In genomic region chr12:123973552-123974341, GRCh38 we compare ENCODE assay signal across 8 cellular contexts. TPM values are rescaled to one million over a fixed set of nuclear protein-coding genes. Genes with fewer than 3 reads are reported as not detected.
DNase-seq lines count a peak whose midpoint lies in the region; ATAC-seq and TF ChIP-seq lines count a peak whose summit lies in the region.

No MANE protein-coding gene starts in this region.

- TF ChIP-seq CTCF in WERI-Rb-1 (IDR thresholded peaks at IDR 0.05; ENCODE audit: low read depth, low read length): no peak
- TF ChIP-seq CTCF in lower lobe of right lung (IDR thresholded peaks at IDR 0.05): no peak

- peaks cover 6% of the 10 kb centered on the region for H3K27me3 Mint-ChIP-seq in dendritic cell treated with granulocyte-macrophage colony-stimulating factor and Interleukin-4, amounts not matched to agents 40 ng/mL and 50 ng/mL, for 4 days
- H3K27me3 Mint-ChIP-seq in stimulated activated naive B cell treated with anti-CD40 and anti-IgM and Interleukin-4, amounts not matched to agents 10 μg/mL and 1 μg/mL and 100 μg/mL, for 72 hours: no peaks in the 10 kb centered on the region

- intact Hi-C loops in dendritic cell treated with granulocyte-macrophage colony-stimulating factor and Interleukin-4, amounts not matched to agents 40 ng/mL and 50 ng/mL, for 4 days (cut with micrococcal nuclease): no loop called here
- intact Hi-C loops in lower lobe of right lung (cut with DNase I): no loop called here

- TF ChIP-seq POLR2A in GM19099 (IDR thresholded peaks at IDR 0.05; ENCODE audit: extremely low read depth, insufficient read length, low read depth): peak; percentile 23

- H3K27ac Mint-ChIP-seq in dendritic cell treated with granulocyte-macrophage colony-stimulating factor and Interleukin-4, amounts not matched to agents 40 ng/mL and 50 ng/mL, for 4 days: peak overlapping the region; percentile 9
- H3K27ac Mint-ChIP-seq in stimulated activated naive B cell treated with anti-CD40 and anti-IgM and Interleukin-4, amounts not matched to agents 10 μg/mL and 1 μg/mL and 100 μg/mL, for 72 hours: peak overlapping the region; percentile 9

- peaks cover 37% of the 10 kb centered on the region for H3K4me1 ChIP-seq in lower lobe of right lung

- H3K4me3 ChIP-seq in WERI-Rb-1 (ENCODE audit: low read depth, low read length) (peak overlapping the region; percentile 87), lower lobe of right lung (peak overlapping the region; percentile 78)

- H3K4me3 Mint-ChIP-seq in dendritic cell treated with granulocyte-macrophage colony-stimulating factor and Interleukin-4, amounts not matched to agents 40 ng/mL and 50 ng/mL, for 4 days: peak overlapping the region; percentile 72
- peak overlapping the region; percentile 82 to 87 for H3K4me3 Mint-ChIP-seq in stimulated activated naive B cell treated with anti-CD40 and anti-IgM and Interleukin-4, amounts not matched to agents 10 μg/mL and 1 μg/mL and 100 μg/mL, for 72 hours

- ATAC-seq in lower lobe of right lung: peak in 1 of 2 donors; percentile 6
- peak in 1 of 2 donors; percentile 4 for ATAC-seq in stimulated activated naive B cell treated with anti-CD40 and anti-IgM and Interleukin-4, amounts not matched to agents 10 μg/mL and 1 μg/mL and 100 μg/mL, for 72 hours (replicated peaks)

- H3K36me3 ChIP-seq in WERI-Rb-1 (peaks cover 34% of the 10 kb centered on the region), lower lobe of right lung (peaks cover 18% of the 10 kb centered on the region)

- H3K27ac ChIP-seq in WERI-Rb-1 (peak overlapping the region; percentile 94), lower lobe of right lung (peak overlapping the region; percentile 69)

- H3K36me3 Mint-ChIP-seq in dendritic cell treated with granulocyte-macrophage colony-stimulating factor and Interleukin-4, amounts not matched to agents 40 ng/mL and 50 ng/mL, for 4 days (ENCODE audit: low read depth): peaks cover 32% of the 10 kb centered on the region
- H3K36me3 Mint-ChIP-seq in stimulated activated naive B cell treated with anti-CD40 and anti-IgM and Interleukin-4, amounts not matched to agents 10 μg/mL and 1 μg/mL and 100 μg/mL, for 72 hours: peaks cover 9 to 12% of the 10 kb centered on the region in 2 donors

- H3K9me3 Mint-ChIP-seq in dendritic cell treated with granulocyte-macrophage colony-stimulating factor and Interleukin-4, amounts not matched to agents 40 ng/mL and 50 ng/mL, for 4 days: no peaks in the 10 kb centered on the region
- H3K9me3 Mint-ChIP-seq in stimulated activated naive B cell treated with anti-CD40 and anti-IgM and Interleukin-4, amounts not matched to agents 10 μg/mL and 1 μg/mL and 100 μg/mL, for 72 hours: no peaks in the 10 kb centered on the region

- DNase-seq in AG08396 (ENCODE audit: low spot score) (peak; percentile 37), HK-2 (ENCODE audit: unreplicated experiment) (peak; percentile 57), WERI-Rb-1 (no peak), lower lobe of right lung (peak; percentile 68), DMS114 treated with DMSO at 0.1 percent for 48 hours (lab: John Stamatoyannopoulos, UW; ENCODE audit: unreplicated experiment) (no peak)
- DNase-seq in stimulated activated naive B cell treated with anti-CD40 and anti-IgM and Interleukin-4, amounts not matched to agents 10 μg/mL and 1 μg/mL and 100 μg/mL, for 72 hours: peak; percentile 17

- H3K27me3 ChIP-seq in WERI-Rb-1 (ENCODE audit: insufficient read depth, low read depth, severe bottlenecking): no peaks in the 10 kb centered on the region
- no peaks in the 10 kb centered on the region for H3K27me3 ChIP-seq in lower lobe of right lung (ENCODE audit: low read depth)

- no peaks in the 10 kb centered on the region for H3K9me3 ChIP-seq in WERI-Rb-1 (ENCODE audit: severe bottlenecking)
- no peaks in the 10 kb centered on the region for H3K9me3 ChIP-seq in lower lobe of right lung

- peaks cover 24% of the 10 kb centered on the region for H3K4me1 Mint-ChIP-seq in dendritic cell treated with granulocyte-macrophage colony-stimulating factor and Interleukin-4, amounts not matched to agents 40 ng/mL and 50 ng/mL, for 4 days (ENCODE audit: low read depth)
- H3K4me1 Mint-ChIP-seq in stimulated activated naive B cell treated with anti-CD40 and anti-IgM and Interleukin-4, amounts not matched to agents 10 μg/mL and 1 μg/mL and 100 μg/mL, for 72 hours: peaks cover 10 to 25% of the 10 kb centered on the region in 2 donors

RNA-seq across cellular contexts. Expression of gene ZNF664, which starts 0.7 kb away (rescaled TPM):
- 84.2 TPM for total RNA-seq in lower lobe of right lung

RNA-seq across cellular contexts. Expression of gene CCDC92, which starts 1.1 kb away (rescaled TPM):
- total RNA-seq in lower lobe of right lung: 47.6 TPM

Comparison
In these comparisons a context has a peak if more than half of its experiments do, and no peak if none do; other contexts are left out.
1. DNase-seq: peak in AG08396 (single experiment), HK-2 (single experiment), lower lobe of right lung (single experiment) and stimulated activated naive B cell treated with anti-CD40 and anti-IgM and Interleukin-4, amounts not matched to agents 10 μg/mL and 1 μg/mL and 100 μg/mL, for 72 hours (single experiment); none in WERI-Rb-1 (single experiment) and DMS114 treated with DMSO at 0.1 percent for 48 hours (single experiment).